Comparison of ENCODE assay signal across 22 cellular contexts in the genomic region with DNA sequence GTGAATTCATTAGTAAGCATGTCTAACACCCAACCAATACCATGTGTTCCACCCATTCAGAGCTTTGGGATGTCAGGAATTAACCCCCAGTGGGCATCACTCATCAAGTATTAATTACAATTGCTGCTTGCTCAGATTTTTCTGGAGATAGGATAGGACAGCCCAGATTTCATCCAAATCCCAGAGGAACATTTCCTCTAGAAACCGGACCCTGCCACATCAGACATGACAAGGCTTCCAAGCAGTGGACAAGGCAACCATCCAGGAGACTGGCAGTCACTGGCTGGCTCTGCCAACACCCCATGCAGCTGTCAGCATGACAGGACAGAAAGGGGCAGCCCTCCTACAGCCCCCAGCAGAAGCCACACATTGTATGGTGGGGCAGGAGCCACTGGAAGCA.
"Had no signal": no experiment of that assay in that cellular context is flagged by ENCODE, and none has a peak within 500 bp of the region (broad histone marks: within the 10 kb centered on the region; RNA-seq: fewer than 3 reads in every experiment).

No MANE protein-coding gene starts in this region.

- DNase-seq: activated B cell treated with CpG ODN at 0.5 μM for 24 hours; activated CD4-positive, alpha-beta T cell treated with anti-CD3 and anti-CD28 coated beads for 36 hours; activated CD4-positive, alpha-beta T cell treated with anti-CD3 and anti-CD28 coated beads, Interleukin-2, amount 50 U/mL, for 4 hours; activated CD8-positive, alpha-beta memory T cell treated with anti-CD3 and anti-CD28 coated beads for 24 hours; activated CD8-positive, alpha-beta memory T cell treated with anti-CD3 and anti-CD28 coated beads, Interleukin-2, amount 50 U/mL, for 4 hours; activated T-cell treated with anti-CD3 and anti-CD28 coated beads, Interleukin-2, amount 50 U/mL, for 24 hours; adrenal gland; brain microvascular endothelial cell; effector CD4-positive, alpha-beta T cell; foreskin melanocyte; nephron progenitor cell; pancreas; stimulated activated CD4-positive, alpha-beta T cell treated with anti-CD3 and anti-CD28 coated beads, Interleukin-4, amount 100 ng/mL, for 24 hours; stimulated activated naive CD4-positive, alpha-beta T cell treated with Interleukin-2 at 50 U/mL for 16 hours; T-helper 1 cell had no signal

- ATAC-seq: activated CD4-positive, alpha-beta T cell treated with anti-CD3 and anti-CD28 coated beads for 36 hours; activated naive CD4-positive, alpha-beta T cell treated with anti-CD3 and anti-CD28 coated beads, Interleukin-2, amount 50 U/mL, for 72 hours; activated T-helper 17 cell treated with anti-CD3 and anti-CD28 coated beads, Interleukin-2, amount 50 U/mL, for 72 hours; pancreas had no signal

- H3K4me3 Mint-ChIP-seq: activated B cell treated with CpG ODN at 0.5 μM for 24 hours; activated CD4-positive, alpha-beta T cell treated with anti-CD3 and anti-CD28 coated beads for 36 hours; activated T-cell treated with anti-CD3 and anti-CD28 coated beads, Interleukin-2, amount 50 U/mL, for 24 hours; activated T-helper 17 cell treated with anti-CD3 and anti-CD28 coated beads, Interleukin-2, amount 50 U/mL, for 72 hours; dendritic cell treated with granulocyte-macrophage colony-stimulating factor and Interleukin-4, amounts not matched to agents 40 ng/mL and 50 ng/mL, for 4 days; memory B cell; nephron progenitor cell had no signal

- H3K27ac Mint-ChIP-seq: activated B cell treated with CpG ODN at 0.5 μM for 24 hours; activated CD4-positive, alpha-beta T cell treated with anti-CD3 and anti-CD28 coated beads for 36 hours; activated naive CD4-positive, alpha-beta T cell treated with anti-CD3 and anti-CD28 coated beads, Interleukin-2, amount 50 U/mL, for 72 hours; activated T-cell treated with anti-CD3 and anti-CD28 coated beads, Interleukin-2, amount 50 U/mL, for 24 hours; activated T-helper 17 cell treated with anti-CD3 and anti-CD28 coated beads, Interleukin-2, amount 50 U/mL, for 72 hours; dendritic cell treated with granulocyte-macrophage colony-stimulating factor and Interleukin-4, amounts not matched to agents 40 ng/mL and 50 ng/mL, for 4 days; memory B cell; nephron progenitor cell had no signal

- H3K4me3 ChIP-seq: adrenal gland, ascending aorta, pancreas, thoracic aorta, upper lobe of left lung had no signal

- H3K27ac ChIP-seq: adrenal gland, ascending aorta, brain microvascular endothelial cell, pancreas, thoracic aorta, upper lobe of left lung had no signal

- H3K27me3 Mint-ChIP-seq: activated CD4-positive, alpha-beta T cell treated with anti-CD3 and anti-CD28 coated beads for 36 hours had no signal

- H3K9me3 ChIP-seq: adrenal gland, ascending aorta, pancreas, thoracic aorta, upper lobe of left lung had no signal

- H3K9me3 Mint-ChIP-seq: activated B cell treated with CpG ODN at 0.5 μM for 24 hours; activated naive CD4-positive, alpha-beta T cell treated with anti-CD3 and anti-CD28 coated beads, Interleukin-2, amount 50 U/mL, for 72 hours; activated T-cell treated with anti-CD3 and anti-CD28 coated beads, Interleukin-2, amount 50 U/mL, for 24 hours; activated T-helper 17 cell treated with anti-CD3 and anti-CD28 coated beads, Interleukin-2, amount 50 U/mL, for 72 hours; memory B cell; nephron progenitor cell had no signal

- H3K4me1 ChIP-seq: adrenal gland, pancreas, upper lobe of left lung had no signal

- H3K36me3 ChIP-seq: adrenal gland, ascending aorta, brain microvascular endothelial cell, pancreas, thoracic aorta, upper lobe of left lung had no signal

- H3K27me3 ChIP-seq: adrenal gland, ascending aorta, brain microvascular endothelial cell, pancreas, upper lobe of left lung had no signal

- H3K4me1 Mint-ChIP-seq: activated B cell treated with CpG ODN at 0.5 μM for 24 hours; activated CD4-positive, alpha-beta T cell treated with anti-CD3 and anti-CD28 coated beads for 36 hours; activated T-helper 17 cell treated with anti-CD3 and anti-CD28 coated beads, Interleukin-2, amount 50 U/mL, for 72 hours; memory B cell; nephron progenitor cell had no signal

- H3K36me3 Mint-ChIP-seq: activated naive CD4-positive, alpha-beta T cell treated with anti-CD3 and anti-CD28 coated beads, Interleukin-2, amount 50 U/mL, for 72 hours; memory B cell had no signal
